8 cellular contexts compared by ENCODE assay signal in genomic region chr5:150905312-150905683, GRCh38. TPM values are rescaled to one million over a fixed set of nuclear protein-coding genes. Genes with fewer than 3 reads are reported as not detected.
DNase-seq lines count a peak whose midpoint lies in the region; TF ChIP-seq lines count a peak whose summit lies in the region.

No MANE protein-coding gene starts in this region.

- no peak for TF ChIP-seq POLR2A in thyroid gland (IDR thresholded peaks at IDR 0.05)

- WGBS in thyroid gland, 2 donors: 15 to 21% methylated on average over 4 of the region's 4 CpGs

- H3K4me3 ChIP-seq in thyroid gland (replicated peaks in 1 of 3): peak overlapping the region in 2 of 3 donors; percentile 39 to 63

- peak overlapping the region; percentile 84 for H3K4me3 Mint-ChIP-seq in activated T-cell treated with anti-CD3 and anti-CD28 coated beads, Interleukin-2, amount 50 U/mL, for 24 hours
- H3K4me3 Mint-ChIP-seq in chondrocyte (ENCODE audit: unreplicated experiment) (peak overlapping the region; percentile 95), mesothelial cell of epicardium (peak overlapping the region; percentile 86)

- TF ChIP-seq CTCF in chondrocyte (IDR thresholded peaks at IDR 0.05): no peak
- no peak for TF ChIP-seq CTCF in mesothelial cell of epicardium (IDR thresholded peaks at IDR 0.05; ENCODE audit: unreplicated experiment)
- no peak for TF ChIP-seq CTCF in thyroid gland (IDR thresholded peaks at IDR 0.05)

- H3K9me3 ChIP-seq in thyroid gland: no peaks in the 10 kb centered on the region

- H3K27me3 ChIP-seq in thyroid gland: no peaks in the 10 kb centered on the region

- peaks cover 30% of the 10 kb centered on the region for H3K27me3 Mint-ChIP-seq in activated T-cell treated with anti-CD3 and anti-CD28 coated beads, Interleukin-2, amount 50 U/mL, for 24 hours
- H3K27me3 Mint-ChIP-seq in chondrocyte (ENCODE audit: low read depth): no peaks in the 10 kb centered on the region
- H3K27me3 Mint-ChIP-seq in mesothelial cell of epicardium (ENCODE audit: low read depth): no peaks in the 10 kb centered on the region

- H3K36me3 Mint-ChIP-seq in activated T-cell treated with anti-CD3 and anti-CD28 coated beads, Interleukin-2, amount 50 U/mL, for 24 hours (ENCODE audit: low read depth): peaks cover 51% of the 10 kb centered on the region
- H3K36me3 Mint-ChIP-seq in chondrocyte (ENCODE audit: low read depth) (peaks cover 31% of the 10 kb centered on the region), mesothelial cell of epicardium (peaks cover 38% of the 10 kb centered on the region)

- H3K36me3 ChIP-seq in thyroid gland: peaks cover 3 to 15% of the 10 kb centered on the region in 2 donors

- no peak for DNase-seq in activated T-cell treated with anti-CD3 and anti-CD28 coated beads, Interleukin-2, amount 50 U/mL, for 24 hours
- no peak for DNase-seq in activated T-cell treated with anti-CD3 and anti-CD28 coated beads, Interleukin-2, amount 50 U/mL, for 48 hours
- no peak for DNase-seq in chondrocyte (ENCODE audit: low spot score)
- no peak for DNase-seq in mesothelial cell of epicardium (ENCODE audit: low spot score in 2 of 2, unreplicated experiment in 2 of 2)
- DNase-seq in thyroid gland: no peak
- DNase-seq in nucleus accumbens (lab: John Stamatoyannopoulos, UW): no peak
- no peak for DNase-seq in medulla oblongata (ENCODE audit: extremely low spot score)
- DNase-seq in effector CD8-positive, alpha-beta T cell (lab: John Stamatoyannopoulos, UW): no peak

- peaks cover 13% of the 10 kb centered on the region for H3K4me1 Mint-ChIP-seq in activated T-cell treated with anti-CD3 and anti-CD28 coated beads, Interleukin-2, amount 50 U/mL, for 24 hours (ENCODE audit: low read depth)
- peaks cover 13% of the 10 kb centered on the region for H3K4me1 Mint-ChIP-seq in chondrocyte (ENCODE audit: low read depth)
- H3K4me1 Mint-ChIP-seq in mesothelial cell of epicardium: peaks cover 13% of the 10 kb centered on the region

- no peak overlapping the region for H3K27ac ChIP-seq in thyroid gland

- peak overlapping the region; percentile 92 for H3K27ac Mint-ChIP-seq in activated T-cell treated with anti-CD3 and anti-CD28 coated beads, Interleukin-2, amount 50 U/mL, for 24 hours
- H3K27ac Mint-ChIP-seq in chondrocyte (ENCODE audit: unreplicated experiment) (peak overlapping the region; percentile 98), mesothelial cell of epicardium (peak overlapping the region; percentile 99)

- intact Hi-C loops in thyroid gland (cut with DNase I): no loop called here

- peaks cover 0 to 3% of the 10 kb centered on the region in 2 donors for H3K4me1 ChIP-seq in thyroid gland

- peaks cover 63% of the 10 kb centered on the region for H3K9me3 Mint-ChIP-seq in activated T-cell treated with anti-CD3 and anti-CD28 coated beads, Interleukin-2, amount 50 U/mL, for 24 hours
- H3K9me3 Mint-ChIP-seq in chondrocyte (ENCODE audit: low read depth) (peaks cover 60% of the 10 kb centered on the region), mesothelial cell of epicardium (peaks cover 68% of the 10 kb centered on the region)

RNA-seq across cellular contexts. Expression of gene ZNF300, which starts 0.5 kb away (rescaled TPM):
- total RNA-seq in chondrocyte (4.0 to 8.6 TPM (median 4.2 TPM) in 3 replicates), mesothelial cell of epicardium (14.0 to 15.6 TPM (median 14.6 TPM) in 3 replicates), thyroid gland (1 to 10 TPM; 7.3 to 8.6 (median 7.8) TPM)

RNA-seq across cellular contexts. Expression of gene IRGM, which starts 59.0 kb away (rescaled TPM):
- not detected in 3 replicates for total RNA-seq in chondrocyte
- 0.24 to 0.79 TPM (median 0.45 TPM) in 3 replicates for total RNA-seq in mesothelial cell of epicardium
- total RNA-seq in thyroid gland: under 1 TPM in 1 of 4 donors, not detected in 3; 0.67 TPM
